13 cellular contexts compared by ENCODE assay signal in the genomic region with DNA sequence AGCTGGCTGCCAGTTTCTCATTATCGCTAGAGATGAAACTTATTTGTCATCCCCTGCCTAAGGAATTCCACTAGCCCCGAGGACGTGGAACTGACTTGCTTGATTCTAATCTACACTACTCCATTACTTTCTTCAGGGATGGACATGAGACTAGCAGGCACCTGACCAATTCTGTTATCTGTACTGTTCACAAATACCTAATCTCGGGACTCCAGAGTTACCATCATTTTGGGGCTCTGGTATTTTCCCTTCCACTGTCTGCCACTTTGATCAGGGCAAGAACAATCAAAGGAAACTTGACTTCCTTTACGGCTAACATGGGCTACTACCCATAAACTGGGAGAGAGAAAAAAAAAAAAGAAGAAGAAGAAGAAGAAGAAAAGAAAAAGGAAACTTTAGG. TPM values are rescaled to one million over a fixed set of nuclear protein-coding genes. Genes with fewer than 3 reads are reported as not detected.
DNase-seq lines count a peak whose midpoint lies in the region; ATAC-seq, FAIRE-seq and TF ChIP-seq lines count a peak whose summit lies in the region.
"Had no signal": no experiment of that assay in that cellular context is flagged by ENCODE, and none has a peak within 500 bp of the region (broad histone marks: within the 10 kb centered on the region; RNA-seq: fewer than 3 reads in every experiment).

No MANE protein-coding gene starts in this region.

- no peaks in the 10 kb centered on the region for H3K9me3 ChIP-seq in DOHH2 (ENCODE audit: control insufficient read depth, insufficient read depth, low read length)
- H3K9me3 ChIP-seq in SJCRH30 (replicated peaks) = 0 out of 2 replicates have a peak, but pooled peaks cover 3% of the 10 kb centered on the region
- no peaks in the 10 kb centered on the region for H3K9me3 ChIP-seq in skeletal muscle tissue (ENCODE audit: control insufficient read depth in 3 of 3, low read length in 3 of 3)
- no peaks in the 10 kb centered on the region for H3K9me3 ChIP-seq in small intestine (ENCODE audit: control insufficient read depth, low read depth)

- no peak for FAIRE-seq in small intestine (lab: Jason Lieb, UNC)
- FAIRE-seq: GM18507 had no signal

- H3K4me1 Mint-ChIP-seq in activated T-helper 17 cell treated with anti-CD3 and anti-CD28 coated beads, Interleukin-2, amount 50 U/mL, for 72 hours = peaks cover 10% of the 10 kb centered on the region

- peak overlapping the region in 2 of 3 donors; percentile 70 to 86 for H3K9ac ChIP-seq in skeletal muscle tissue (ENCODE audit: low read depth in 1 of 3, low read length in 3 of 3)

- no peaks in the 10 kb centered on the region for H3K9me3 Mint-ChIP-seq in activated T-helper 17 cell treated with anti-CD3 and anti-CD28 coated beads, Interleukin-2, amount 50 U/mL, for 72 hours

- H3K27me3 ChIP-seq in DOHH2 (ENCODE audit: control insufficient read depth, low read length) (no peaks in the 10 kb centered on the region), SJCRH30 (no peaks in the 10 kb centered on the region), layer of hippocampus (ENCODE audit: control insufficient read depth, insufficient read depth, low read length) (no peaks in the 10 kb centered on the region), skeletal muscle tissue (ENCODE audit: control insufficient read depth in 3 of 3, insufficient read depth in 3 of 3, low read length in 3 of 3) (no peaks in the 10 kb centered on the region), small intestine (ENCODE audit: control insufficient read depth in 2 of 2, insufficient read depth in 2 of 2, low read length in 2 of 2) (no peaks in the 10 kb centered on the region)

- DNase-seq in SJCRH30 (no peak), small intestine (no peak), hepatic stellate cell (ENCODE audit: low spot score) (no peak)
- DNase-seq: Karpas-422, left colon, SW 1271 had no signal

- H3F3A ChIP-seq in DOHH2 (ENCODE audit: control insufficient read depth, insufficient read depth) = peaks cover 28% of the 10 kb centered on the region

- H3K79me2 ChIP-seq in DOHH2 (ENCODE audit: control insufficient read depth, low read length) = no peaks in the 10 kb centered on the region

- no peak overlapping the region for H3K4me3 ChIP-seq in DOHH2 (ENCODE audit: low read length)
- H3K4me3 ChIP-seq in SJCRH30 = peak overlapping the region; percentile 55
- H3K4me3 ChIP-seq in skeletal muscle tissue (ENCODE audit: low read length in 3 of 3) = peak overlapping the region in 2 of 3 donors; percentile 62 to 68
- H3K4me3 ChIP-seq in small intestine (ENCODE audit: low read depth in 1 of 2, low read length in 2 of 2) = no peak overlapping the region

- WGBS in small intestine, 3 donors = 25 to 36% (median 31%) methylated on average over 5 of the region's 5 CpGs

- H3K36me3 Mint-ChIP-seq in activated T-helper 17 cell treated with anti-CD3 and anti-CD28 coated beads, Interleukin-2, amount 50 U/mL, for 72 hours (ENCODE audit: low read depth) = no peaks in the 10 kb centered on the region

- H3K4me1 ChIP-seq in DOHH2 (ENCODE audit: control insufficient read depth, low read length) (peaks cover 48% of the 10 kb centered on the region), SJCRH30 (peaks cover 32% of the 10 kb centered on the region), skeletal muscle tissue (ENCODE audit: control insufficient read depth in 3 of 3, insufficient read depth in 3 of 3, low read length in 3 of 3) (peaks cover 18 to 24% (median 21%) of the 10 kb centered on the region in 3 donors), small intestine (ENCODE audit: control insufficient read depth in 2 of 2, insufficient read depth in 1 of 2, low read depth in 1 of 2, low read length in 1 of 2) (peaks cover 14 to 15% of the 10 kb centered on the region in 2 donors)

- ATAC-seq in activated T-helper 17 cell treated with anti-CD3 and anti-CD28 coated beads, Interleukin-2, amount 50 U/mL, for 72 hours (replicated peaks) = no peak
- ATAC-seq in GM18861 (IDR thresholded peaks at IDR 0.05; ENCODE audit: unreplicated experiment) = no peak
- ATAC-seq: esophagus mucosa had no signal

- H3K27ac Mint-ChIP-seq in activated T-helper 17 cell treated with anti-CD3 and anti-CD28 coated beads, Interleukin-2, amount 50 U/mL, for 72 hours = no peak overlapping the region

- H3K36me3 ChIP-seq in DOHH2 (ENCODE audit: control insufficient read depth, low read length) = no peaks in the 10 kb centered on the region
- no peaks in the 10 kb centered on the region for H3K36me3 ChIP-seq in SJCRH30
- no peaks in the 10 kb centered on the region for H3K36me3 ChIP-seq in skeletal muscle tissue (ENCODE audit: control insufficient read depth in 3 of 3, insufficient read depth in 3 of 3, low read length in 3 of 3)
- no peaks in the 10 kb centered on the region for H3K36me3 ChIP-seq in small intestine (ENCODE audit: control insufficient read depth in 2 of 2, insufficient read depth in 2 of 2, low read length in 2 of 2)

- H3K27ac ChIP-seq in DOHH2 (ENCODE audit: low read depth, low read length) = 0 out of 2 replicates have a peak overlapping the region, but pooled peaks have one; percentile 79
- peak overlapping the region; percentile 83 for H3K27ac ChIP-seq in SJCRH30
- H3K27ac ChIP-seq in layer of hippocampus (ENCODE audit: low read depth, low read length) = peak overlapping the region; percentile 25
- peak overlapping the region; percentile 77 for H3K27ac ChIP-seq in skeletal muscle tissue (ENCODE audit: low read depth, low read length)
- peak overlapping the region in 1 of 2 donors; percentile 15 for H3K27ac ChIP-seq in small intestine (ENCODE audit: low read depth in 1 of 2, low read length in 1 of 2)

- no peak overlapping the region for H3K4me3 Mint-ChIP-seq in activated T-helper 17 cell treated with anti-CD3 and anti-CD28 coated beads, Interleukin-2, amount 50 U/mL, for 72 hours

- H3K27me3 Mint-ChIP-seq in activated T-helper 17 cell treated with anti-CD3 and anti-CD28 coated beads, Interleukin-2, amount 50 U/mL, for 72 hours = peaks cover 27% of the 10 kb centered on the region

- no peaks in the 10 kb centered on the region for H3K9me2 ChIP-seq in DOHH2 (replicated peaks; ENCODE audit: control insufficient read depth, low read length)

- TF ChIP-seq CTCF in DOHH2 (IDR thresholded peaks at IDR 0.05; ENCODE audit: low read depth, low read length, poor library complexity, severe bottlenecking) = no peak

- no peaks in the 10 kb centered on the region for H4K20me1 ChIP-seq in DOHH2 (ENCODE audit: control insufficient read depth, insufficient read depth, low read depth, low read length)

- H3K4me2 ChIP-seq in DOHH2 (ENCODE audit: low read length) = peak overlapping the region; percentile 83; the same call in 1 of the 2 replicates

RNA-seq across cellular contexts. Expression of gene BMF, which starts 27.8 kb away (rescaled TPM):
- total RNA-seq in SJCRH30 (2014; rRNA removed; shearing (Covaris generic)) = 6.5 and 6.7 TPM in 2 replicates
- 8.4 TPM for total RNA-seq in skeletal muscle tissue
- 10 to 100 TPM in 1 of 2 donors, 1 to 10 TPM in 1; 3.2 to 19.3 TPM for total RNA-seq in activated T-helper 17 cell treated with anti-CD3 and anti-CD28 coated beads, Interleukin-2, amount 50 U/mL, for 72 hours
- polyA plus RNA-seq in small intestine = 10 to 100 TPM in 2 of 3 donors, 1 to 10 TPM in 1; 4.4 to 19.2 (median 15.2) TPM

RNA-seq across cellular contexts. Expression of gene SRP14, which starts 41.9 kb away (rescaled TPM):
- total RNA-seq in SJCRH30 (2014; rRNA removed; shearing (Covaris generic)) = 406 and 411 TPM in 2 replicates
- 72.5 TPM for total RNA-seq in skeletal muscle tissue
- 100 to 1,000 TPM; 121 to 140 TPM for total RNA-seq in activated T-helper 17 cell treated with anti-CD3 and anti-CD28 coated beads, Interleukin-2, amount 50 U/mL, for 72 hours
- 100 to 1,000 TPM; 282 to 329 (median 318) TPM for polyA plus RNA-seq in small intestine

Comparison
In these comparisons a context has a peak if more than half of its experiments do, and no peak if none do; other contexts are left out.
1. H3K4me3 ChIP-seq: peak in SJCRH30 (single experiment) and skeletal muscle tissue (2 of 3); none in DOHH2 (single experiment) and small intestine (0 of 2).